Comparison of ENCODE assay signal across 16 cellular contexts in genomic region chr9:2414465-2414864, GRCh38.
"Had no signal": no experiment of that assay in that cellular context is flagged by ENCODE, and none has a peak within 500 bp of the region (broad histone marks: within the 10 kb centered on the region; RNA-seq: fewer than 3 reads in every experiment).

No MANE protein-coding gene starts in this region.

- H3K9me3 ChIP-seq: ovary, stomach, thyroid gland, vagina had no signal

- H3K27me3 Mint-ChIP-seq: activated CD8-positive, alpha-beta memory T cell treated with anti-CD3 and anti-CD28 coated beads, Interleukin-2, amount 10 ng/mL, durations not matched to agents 7 days and 5 days had no signal

- H3K9me3 Mint-ChIP-seq: activated T-cell treated with anti-CD3 and anti-CD28 coated beads, Interleukin-2, amount 50 U/mL, for 24 hours; natural killer cell had no signal

- DNase-seq: activated CD4-positive, alpha-beta T cell treated with anti-CD3 and anti-CD28 coated beads for 1 hour; activated CD4-positive, alpha-beta T cell treated with anti-CD3 and anti-CD28 coated beads, Interleukin-2, amount 50 U/mL, for 48 hours; activated CD8-positive, alpha-beta memory T cell treated with anti-CD3 and anti-CD28 coated beads, Interleukin-2, amount 10 ng/mL, durations not matched to agents 7 days and 5 days; activated effector memory CD4-positive, alpha-beta T cell treated with Interleukin-2 at 50 U/mL for 16 hours; activated T-cell treated with anti-CD3 and anti-CD28 coated beads, Interleukin-2, amount 50 U/mL, for 24 hours; central memory CD4-positive, alpha-beta T cell; effector memory CD4-positive, alpha-beta T cell; hippocampal formation; left cardiac atrium; natural killer cell; ovary; stimulated activated CD4-positive, alpha-beta T cell treated with anti-CD3 and anti-CD28 coated beads, Interleukin-4, amount 100 ng/mL, for 4 hours; stomach; thyroid gland had no signal

- H3K27ac Mint-ChIP-seq: activated CD8-positive, alpha-beta memory T cell treated with anti-CD3 and anti-CD28 coated beads, Interleukin-2, amount 10 ng/mL, durations not matched to agents 7 days and 5 days; activated naive CD8-positive, alpha-beta T cell; activated T-cell treated with anti-CD3 and anti-CD28 coated beads, Interleukin-2, amount 50 U/mL, for 24 hours; natural killer cell had no signal

- H3K4me3 Mint-ChIP-seq: activated CD8-positive, alpha-beta memory T cell treated with anti-CD3 and anti-CD28 coated beads, Interleukin-2, amount 10 ng/mL, durations not matched to agents 7 days and 5 days; activated naive CD8-positive, alpha-beta T cell; activated T-cell treated with anti-CD3 and anti-CD28 coated beads, Interleukin-2, amount 50 U/mL, for 24 hours; natural killer cell had no signal

- ATAC-seq: activated CD8-positive, alpha-beta memory T cell treated with anti-CD3 and anti-CD28 coated beads, Interleukin-2, amount 10 ng/mL, durations not matched to agents 7 days and 5 days; natural killer cell had no signal

- H3K27ac ChIP-seq: ovary, stomach, thyroid gland, vagina had no signal

- H3K36me3 Mint-ChIP-seq: activated CD8-positive, alpha-beta memory T cell treated with anti-CD3 and anti-CD28 coated beads, Interleukin-2, amount 10 ng/mL, durations not matched to agents 7 days and 5 days; activated naive CD8-positive, alpha-beta T cell; natural killer cell had no signal

- H3K36me3 ChIP-seq: ovary, stomach, thyroid gland, vagina had no signal

- H3K27me3 ChIP-seq: ovary, stomach, thyroid gland, vagina had no signal

- H3K4me1 ChIP-seq: stomach, vagina had no signal

- H3K4me1 Mint-ChIP-seq: activated CD8-positive, alpha-beta memory T cell treated with anti-CD3 and anti-CD28 coated beads, Interleukin-2, amount 10 ng/mL, durations not matched to agents 7 days and 5 days; natural killer cell had no signal

- H3K4me3 ChIP-seq: ovary, stomach, thyroid gland, vagina had no signal
